ENCODE assay signal across 11 cellular contexts in genomic region chr10:71666607-71667373, GRCh38. TPM values are rescaled to one million over a fixed set of nuclear protein-coding genes. Genes with fewer than 3 reads are reported as not detected.
DNase-seq lines count a peak whose midpoint lies in the region; ATAC-seq and TF ChIP-seq lines count a peak whose summit lies in the region.
"Had no signal": no experiment of that assay in that cellular context is flagged by ENCODE, and none has a peak within 500 bp of the region (broad histone marks: within the 10 kb centered on the region; RNA-seq: fewer than 3 reads in every experiment).

No MANE protein-coding gene starts in this region.

- H2BK5ac ChIP-seq in trophoblast cell (ENCODE audit: low read depth, low read length, poor library complexity), result no peak overlapping the region

- peak; percentile 53 for ATAC-seq in DND-41 (ENCODE audit: insufficient read depth, low read depth)
- ATAC-seq in GM23338, result peak; percentile 20; the same call in 2 of the 3 replicates
- peak in 1 of 2 donors; percentile 36 for ATAC-seq in activated naive CD4-positive, alpha-beta T cell treated with anti-CD3 and anti-CD28 coated beads, Interleukin-2, amount 50 U/mL, for 72 hours
- peak in 1 of 2 donors; percentile 65 for ATAC-seq in naive thymus-derived CD8-positive, alpha-beta T cell
- ATAC-seq in GM18511 (IDR thresholded peaks at IDR 0.05; ENCODE audit: unreplicated experiment), result no peak
- no peak for ATAC-seq in GM21528 (IDR thresholded peaks at IDR 0.05; ENCODE audit: low FRiP score, unreplicated experiment)
- ATAC-seq: Panc1 had no signal

- H4K8ac ChIP-seq in trophoblast cell (ENCODE audit: low read depth, low read length), result no peak overlapping the region

- H3K4me1 ChIP-seq in DND-41 (ENCODE audit: insufficient read depth, low read length) (no peaks in the 10 kb centered on the region), GM23338 (ENCODE audit: insufficient read depth) (peaks cover 6% of the 10 kb centered on the region; the same call in 1 of the 2 replicates), trophoblast cell (ENCODE audit: control insufficient read depth in 1 of 2, insufficient read depth in 2 of 2, low read length in 2 of 2) (no peaks in the 10 kb centered on the region)

- H4K91ac ChIP-seq in trophoblast cell (ENCODE audit: low read depth, low read length), result no peak overlapping the region

- no peak overlapping the region for H3K4me3 ChIP-seq in DND-41 (ENCODE audit: low read depth in 1 of 2, low read length in 2 of 2)
- no peak overlapping the region for H3K4me3 ChIP-seq in GM23338
- H3K4me3 ChIP-seq in trophoblast cell (ENCODE audit: low read depth, low read length), result no peak overlapping the region

- H3K9me3 ChIP-seq in DND-41 (ENCODE audit: insufficient read depth, low read length, severe bottlenecking) (no peaks in the 10 kb centered on the region), trophoblast cell (ENCODE audit: insufficient read depth, low read depth, low read length) (peaks cover 1% of the 10 kb centered on the region)

- no peaks in the 10 kb centered on the region for H3K9me3 Mint-ChIP-seq in GM23338
- H3K9me3 Mint-ChIP-seq in activated naive CD4-positive, alpha-beta T cell treated with anti-CD3 and anti-CD28 coated beads, Interleukin-2, amount 50 U/mL, for 72 hours, result no peaks in the 10 kb centered on the region
- no peaks in the 10 kb centered on the region for H3K9me3 Mint-ChIP-seq in naive thymus-derived CD8-positive, alpha-beta T cell

- H4K20me1 ChIP-seq in DND-41 (ENCODE audit: insufficient read depth, low read length) (no peaks in the 10 kb centered on the region), GM23338 (replicated peaks; ENCODE audit: insufficient read depth) (no peaks in the 10 kb centered on the region)

- no peaks in the 10 kb centered on the region for H3K27me3 ChIP-seq in DND-41 (ENCODE audit: insufficient read depth, low read length, poor library complexity)
- H3K27me3 ChIP-seq in GM23338 (ENCODE audit: insufficient read depth), result no peaks in the 10 kb centered on the region
- no peaks in the 10 kb centered on the region for H3K27me3 ChIP-seq in trophoblast cell (ENCODE audit: insufficient read depth, low read length)

- no peaks in the 10 kb centered on the region for H3K36me3 ChIP-seq in DND-41 (ENCODE audit: insufficient read depth, low read length)
- no peaks in the 10 kb centered on the region for H3K36me3 ChIP-seq in GM23338 (ENCODE audit: insufficient read depth)
- H3K36me3 ChIP-seq in trophoblast cell (ENCODE audit: control insufficient read depth in 1 of 2, insufficient read depth in 2 of 2, low read length in 2 of 2), result no peaks in the 10 kb centered on the region

- H2BK12ac ChIP-seq in trophoblast cell (ENCODE audit: low read length), result no peak overlapping the region

- TF ChIP-seq CTCF in DND-41 (IDR thresholded peaks at IDR 0.05; ENCODE audit: borderline replicate concordance, extremely low read depth, low read length, poor library complexity, severe bottlenecking) (no peak), GM23338 (conservative IDR thresholded peaks at IDR 0.05; ENCODE audit: low read depth in 2 of 2) (no peak)

- no peak overlapping the region for H2AK5ac ChIP-seq in trophoblast cell (ENCODE audit: low read length)

- H3F3A ChIP-seq in GM23338 (replicated peaks; ENCODE audit: low read depth), result no peaks in the 10 kb centered on the region

- H3K4ac ChIP-seq in trophoblast cell (ENCODE audit: low read depth, low read length), result no peak overlapping the region

- H3K79me1 ChIP-seq in trophoblast cell (ENCODE audit: low read length), result no peaks in the 10 kb centered on the region

- DNase-seq in DND-41, result peak; percentile 22
- DNase-seq in GM23338 (ENCODE audit: low spot score), result no peak
- DNase-seq in activated naive CD4-positive, alpha-beta T cell treated with anti-CD3 and anti-CD28 coated beads, Interleukin-2, amount 50 U/mL, for 72 hours (ENCODE audit: low spot score in 2 of 2), result no peak
- peak in 5 of 10 donors; percentile 2 to 33 (median 8) for DNase-seq in naive thymus-derived CD8-positive, alpha-beta T cell
- DNase-seq in trophoblast cell, result no peak
- DNase-seq: mesendoderm, T-helper 9 cell had no signal

- no peaks in the 10 kb centered on the region for H3K79me2 ChIP-seq in DND-41 (ENCODE audit: insufficient read depth, low read length)
- no peaks in the 10 kb centered on the region for H3K79me2 ChIP-seq in GM23338 (replicated peaks; ENCODE audit: insufficient read depth)
- no peaks in the 10 kb centered on the region for H3K79me2 ChIP-seq in trophoblast cell (ENCODE audit: control insufficient read depth, insufficient read depth, low read length, poor library complexity)

- no peak overlapping the region for H2AFZ ChIP-seq in DND-41 (ENCODE audit: low read depth, low read length)
- H2AFZ ChIP-seq in GM23338, result no peak overlapping the region
- no peak overlapping the region for H2AFZ ChIP-seq in trophoblast cell (ENCODE audit: insufficient read depth, low read length, poor library complexity)

- peaks cover 14% of the 10 kb centered on the region for H3K27me3 Mint-ChIP-seq in GM23338 (ENCODE audit: insufficient read depth, low read depth, poor library complexity)
- H3K27me3 Mint-ChIP-seq in naive thymus-derived CD8-positive, alpha-beta T cell, result peaks cover 0 to 3% (median 0%) of the 10 kb centered on the region in 5 donors

- H3K14ac ChIP-seq in trophoblast cell (ENCODE audit: low read length), result no peak overlapping the region

- no peak overlapping the region for H2BK120ac ChIP-seq in trophoblast cell (ENCODE audit: insufficient read depth, low read length, poor library complexity)

- H3K9me2 ChIP-seq in GM23338 (ENCODE audit: insufficient read depth), result no peaks in the 10 kb centered on the region

- POLR2A ChIA-PET in naive thymus-derived CD8-positive, alpha-beta T cell (lab: Charles Lee), result interaction anchor here (0.7 to 1.6 kb wide), 4 partner anchors 31 to 184 kb away, joined by 3 to 5 read pairs (median 4); partner anchors contain the start of gene VSIR

- H3K36me3 Mint-ChIP-seq in GM23338 (ENCODE audit: low read depth), result no peaks in the 10 kb centered on the region
- no peaks in the 10 kb centered on the region for H3K36me3 Mint-ChIP-seq in activated naive CD4-positive, alpha-beta T cell treated with anti-CD3 and anti-CD28 coated beads, Interleukin-2, amount 50 U/mL, for 72 hours
- no peaks in the 10 kb centered on the region for H3K36me3 Mint-ChIP-seq in naive thymus-derived CD8-positive, alpha-beta T cell

- no peak overlapping the region for H3K4me3 Mint-ChIP-seq in GM23338
- peak overlapping the region in 7 of 10 donors; percentile 1 to 50 (median 40) for H3K4me3 Mint-ChIP-seq in naive thymus-derived CD8-positive, alpha-beta T cell

- H3K18ac ChIP-seq in trophoblast cell (ENCODE audit: low read length), result no peak overlapping the region

- no peak overlapping the region for H3K4me2 ChIP-seq in DND-41 (ENCODE audit: insufficient read depth, low read length)
- no peak overlapping the region for H3K4me2 ChIP-seq in GM23338
- no peak overlapping the region for H3K4me2 ChIP-seq in trophoblast cell (ENCODE audit: low read length)

- no peak overlapping the region for H3K27ac Mint-ChIP-seq in GM23338
- peak overlapping the region; percentile 27 to 45 for H3K27ac Mint-ChIP-seq in activated naive CD4-positive, alpha-beta T cell treated with anti-CD3 and anti-CD28 coated beads, Interleukin-2, amount 50 U/mL, for 72 hours
- peak overlapping the region in 9 of 10 donors; percentile 11 to 91 (median 78) for H3K27ac Mint-ChIP-seq in naive thymus-derived CD8-positive, alpha-beta T cell

- no peak overlapping the region for H3K27ac ChIP-seq in DND-41 (ENCODE audit: low read length)
- no peak overlapping the region for H3K27ac ChIP-seq in GM23338 (ENCODE audit: low read depth)
- no peak overlapping the region for H3K27ac ChIP-seq in trophoblast cell (ENCODE audit: low read depth, low read length)

- no peak overlapping the region for H4K12ac ChIP-seq in trophoblast cell (ENCODE audit: low read depth, low read length)

- H3K9ac ChIP-seq in DND-41 (ENCODE audit: low read depth, low read length) (no peak overlapping the region), trophoblast cell (ENCODE audit: low read length) (no peak overlapping the region)

- H3K4me1 Mint-ChIP-seq in GM23338, result peaks cover 38% of the 10 kb centered on the region
- H3K4me1 Mint-ChIP-seq in naive thymus-derived CD8-positive, alpha-beta T cell, result peaks cover 14 to 38% (median 28%) of the 10 kb centered on the region in 4 donors

- H3K23ac ChIP-seq in trophoblast cell (ENCODE audit: low read length), result no peak overlapping the region

- no CpG with 5 or more reads among the region's 18 CpGs for WGBS in trophoblast cell (ENCODE audit: extremely low coverage, insufficient coverage, insufficient read length)

TF ChIP-seq in GM23338, 12 proteins besides CTCF, POLR2A, EP300 and RAD21 (continues in another document):
- TF ChIP-seq CREB1 (CRISPR knock-in tag; IDR thresholded peaks at IDR 0.05; ENCODE audit: low read depth), result no peak
- TF ChIP-seq EZH2 (IDR thresholded peaks at IDR 0.05; ENCODE audit: low read depth, unreplicated experiment), result no peak
- TF ChIP-seq NANOG (IDR thresholded peaks at IDR 0.05; ENCODE audit: borderline replicate concordance), result no peak

RNA-seq across cellular contexts. Expression of gene C10orf105, which starts 52.8 kb away (rescaled TPM):
- 0.17 and 0.19 TPM in 2 replicates for total RNA-seq in GM23338 (2014; rRNA removed; shearing (Covaris generic))
- polyA plus RNA-seq in GM23338 (2016; fragmentation: Nextera tagmentation; extraction: Ambion mirVana), result 0.15 and 0.19 TPM in 2 replicates
- under 1 TPM; 0.45 to 0.68 TPM for total RNA-seq in activated naive CD4-positive, alpha-beta T cell treated with anti-CD3 and anti-CD28 coated beads, Interleukin-2, amount 50 U/mL, for 72 hours
- total RNA-seq in naive thymus-derived CD8-positive, alpha-beta T cell, result under 1 TPM; 0.21 to 0.25 TPM
- polyA plus RNA-seq in naive thymus-derived CD8-positive, alpha-beta T cell, result under 1 TPM in 1 of 3 donors, not detected in 2; 0.10 TPM
- 0.01 and 0.03 TPM in 2 replicates for polyA plus RNA-seq in trophoblast cell (2013)
- total RNA-seq: pulmonary artery endothelial cell had no signal

Comparison
In these comparisons a context has a peak if more than half of its experiments do, and no peak if none do; other contexts are left out.
1. ATAC-seq: peak in DND-41 (single experiment) and GM23338 (single experiment); none in GM18511 (single experiment) and GM21528 (single experiment).